In genomic region chr19:39968789-39969188, GRCh38 we compare ENCODE assay signal across 1 cellular context.
TF ChIP-seq lines count a peak whose summit lies in the region.

No MANE protein-coding gene starts in this region.

TF ChIP-seq in HepG2, 621 proteins besides CTCF, POLR2A, EP300 and RAD21:
- no peak for TF ChIP-seq CBX2 (IDR thresholded peaks at IDR 0.05; ENCODE audit: low read depth, low read length)
- TF ChIP-seq CBX2 (CRISPR knock-in tag; IDR thresholded peaks at IDR 0.05; ENCODE audit: low read depth): no peak
- TF ChIP-seq ZNF816 (CRISPR knock-in tag; IDR thresholded peaks at IDR 0.05; ENCODE audit: borderline replicate concordance): no peak
- peak; percentile 91; the same call in 1 of the 2 replicates for TF ChIP-seq ZBTB38 (CRISPR knock-in tag; IDR thresholded peaks at IDR 0.05)
